ENCODE assay signal across 13 cellular contexts in genomic region chr12:120388711-120389431, GRCh38. TPM values are rescaled to one million over a fixed set of nuclear protein-coding genes. Genes with fewer than 3 reads are reported as not detected.
A peak's percentile ranks its signal among the peaks of the same experiment; 100 is the strongest.
DNase-seq lines count a peak whose midpoint lies in the region; ATAC-seq lines count a peak whose summit lies in the region.
"Had no signal": no experiment of that assay in that cellular context is flagged by ENCODE, and none has a peak within 500 bp of the region (broad histone marks: within the 10 kb centered on the region; RNA-seq: fewer than 3 reads in every experiment).

No MANE protein-coding gene starts in this region.

- H3K36me3 Mint-ChIP-seq in activated naive CD8-positive, alpha-beta T cell treated with anti-CD3 and anti-CD28 coated beads for 36 hours: no peaks in the 10 kb centered on the region

- H3K9me3 Mint-ChIP-seq in activated naive CD8-positive, alpha-beta T cell treated with anti-CD3 and anti-CD28 coated beads for 36 hours: no peaks in the 10 kb centered on the region

- no peaks in the 10 kb centered on the region for H3K36me3 ChIP-seq in HUES48 (ENCODE audit: control insufficient read depth, insufficient read depth, low read length)
- H3K36me3 ChIP-seq: gastrocnemius medialis, neutrophil had no signal

- H3K9me3 ChIP-seq in HUES48 (ENCODE audit: control insufficient read depth, insufficient read depth, low read length): no peaks in the 10 kb centered on the region
- H3K9me3 ChIP-seq: gastrocnemius medialis, neutrophil had no signal

- H3K4me1 ChIP-seq in HUES48 (ENCODE audit: control insufficient read depth, insufficient read depth, low read length): peaks cover 8% of the 10 kb centered on the region; the same call in 1 of the 2 replicates
- H3K4me1 ChIP-seq: gastrocnemius medialis had no signal

- peak overlapping the region; percentile 54 for H3K4me3 ChIP-seq in HUES48 (ENCODE audit: low read depth, low read length)
- H3K4me3 ChIP-seq: gastrocnemius medialis had no signal

- DNase-seq in NCI-H2227 treated with DMSO at 0.1 percent for 48 hours (lab: John Stamatoyannopoulos, UW) (peak; percentile 74), head of caudate nucleus (peak in 38 of 42 donors; percentile 16 to 71 (median 39)), pons (ENCODE audit: low spot score) (peak; percentile 26), SK-N-DZ (ENCODE audit: low spot score) (no peak)
- DNase-seq in activated naive CD8-positive, alpha-beta T cell treated with anti-CD3 and anti-CD28 coated beads for 36 hours: no peak
- DNase-seq in activated CD8-positive, alpha-beta memory T cell treated with anti-CD3 and anti-CD28 coated beads, Interleukin-2, amount 50 U/mL, for 48 hours: no peak
- DNase-seq: central memory CD4-positive, alpha-beta T cell; gastrocnemius medialis; GOT3 had no signal

- peaks cover 4% of the 10 kb centered on the region for H3K4me1 Mint-ChIP-seq in activated naive CD8-positive, alpha-beta T cell treated with anti-CD3 and anti-CD28 coated beads for 36 hours

- ATAC-seq in GM19328 (IDR thresholded peaks at IDR 0.05; ENCODE audit: unreplicated experiment): no peak
- ATAC-seq: gastrocnemius medialis had no signal

- peaks cover 56% of the 10 kb centered on the region for H3K27me3 Mint-ChIP-seq in activated naive CD8-positive, alpha-beta T cell treated with anti-CD3 and anti-CD28 coated beads for 36 hours

- H3K27ac Mint-ChIP-seq in activated naive CD8-positive, alpha-beta T cell treated with anti-CD3 and anti-CD28 coated beads for 36 hours: no peak overlapping the region

- no peak overlapping the region for H3K4me3 Mint-ChIP-seq in activated naive CD8-positive, alpha-beta T cell treated with anti-CD3 and anti-CD28 coated beads for 36 hours

- peak overlapping the region; percentile 62 for H3K9ac ChIP-seq in HUES48 (ENCODE audit: low read depth, low read length)

- no peaks in the 10 kb centered on the region; the same call in 1 of the 2 replicates for H3K27me3 ChIP-seq in HUES48 (ENCODE audit: control insufficient read depth, insufficient read depth, low read length)

- H3K27ac ChIP-seq in HUES48 (ENCODE audit: low read depth, low read length): peak overlapping the region; percentile 95
- H3K27ac ChIP-seq: gastrocnemius medialis, neutrophil had no signal

- intact Hi-C loops in head of caudate nucleus (cut with DNase I): no loop called here

RNA-seq across cellular contexts. Expression of gene MSI1, which starts 19.9 kb away (rescaled TPM):
- total RNA-seq in activated naive CD8-positive, alpha-beta T cell treated with anti-CD3 and anti-CD28 coated beads for 36 hours: 1 to 10 TPM in 1 of 2 experiments, under 1 TPM in 1; 0.60 to 1.7 TPM
- 18.3 and 21.3 TPM in 2 replicates for polyA plus RNA-seq in SK-N-DZ (2014; cell fraction: cytosol; rRNA removed)
- polyA plus RNA-seq in SK-N-DZ (2014; cell fraction: nucleus; rRNA removed): 9.6 and 10.6 TPM in 2 replicates
- total RNA-seq: T-helper 1 cell treated with Interleukin-12 subunit alpha and Interleukin-12 subunit beta and Interleukin-4 antibody, amounts not matched to agents 30 ng/mL and 1 ng/mL, for 36 hours had no signal

RNA-seq across cellular contexts. Expression of gene COX6A1, which starts 49.0 kb away (rescaled TPM):
- 100 to 1,000 TPM; 449 to 455 TPM for total RNA-seq in activated naive CD8-positive, alpha-beta T cell treated with anti-CD3 and anti-CD28 coated beads for 36 hours
- 999 and 1,038 TPM in 2 replicates for polyA plus RNA-seq in SK-N-DZ (2014; cell fraction: cytosol; rRNA removed)
- polyA plus RNA-seq in SK-N-DZ (2014; cell fraction: nucleus; rRNA removed): 1,535 and 1,833 TPM in 2 replicates

RNA-seq across cellular contexts. Expression of gene TRIAP1, which starts 57.3 kb away (rescaled TPM):
- total RNA-seq in activated naive CD8-positive, alpha-beta T cell treated with anti-CD3 and anti-CD28 coated beads for 36 hours: 10 to 100 TPM; 64.2 to 64.6 TPM
- polyA plus RNA-seq in SK-N-DZ (2014; cell fraction: cytosol; rRNA removed): 42.8 and 57.2 TPM in 2 replicates
- polyA plus RNA-seq in SK-N-DZ (2014; cell fraction: nucleus; rRNA removed): 20.8 and 32.6 TPM in 2 replicates

RNA-seq across cellular contexts. Expression of gene GATC, which starts 57.4 kb away (rescaled TPM):
- 10 to 100 TPM; 25.0 to 30.5 TPM for total RNA-seq in activated naive CD8-positive, alpha-beta T cell treated with anti-CD3 and anti-CD28 coated beads for 36 hours
- polyA plus RNA-seq in SK-N-DZ (2014; cell fraction: cytosol; rRNA removed): 33.7 and 37.8 TPM in 2 replicates
- polyA plus RNA-seq in SK-N-DZ (2014; cell fraction: nucleus; rRNA removed): 45.4 and 54.2 TPM in 2 replicates

Comparison
In these comparisons a context has a peak if more than half of its experiments do, and no peak if none do; other contexts are left out.
1. DNase-seq: peak in NCI-H2227 treated with DMSO at 0.1 percent for 48 hours (single experiment), head of caudate nucleus (38 of 42) and pons (single experiment); none in activated naive CD8-positive, alpha-beta T cell treated with anti-CD3 and anti-CD28 coated beads for 36 hours (single experiment), SK-N-DZ (single experiment) and activated CD8-positive, alpha-beta memory T cell treated with anti-CD3 and anti-CD28 coated beads, Interleukin-2, amount 50 U/mL, for 48 hours (single experiment).